ENCODE assay signal across 17 cellular contexts in the genomic region with DNA sequence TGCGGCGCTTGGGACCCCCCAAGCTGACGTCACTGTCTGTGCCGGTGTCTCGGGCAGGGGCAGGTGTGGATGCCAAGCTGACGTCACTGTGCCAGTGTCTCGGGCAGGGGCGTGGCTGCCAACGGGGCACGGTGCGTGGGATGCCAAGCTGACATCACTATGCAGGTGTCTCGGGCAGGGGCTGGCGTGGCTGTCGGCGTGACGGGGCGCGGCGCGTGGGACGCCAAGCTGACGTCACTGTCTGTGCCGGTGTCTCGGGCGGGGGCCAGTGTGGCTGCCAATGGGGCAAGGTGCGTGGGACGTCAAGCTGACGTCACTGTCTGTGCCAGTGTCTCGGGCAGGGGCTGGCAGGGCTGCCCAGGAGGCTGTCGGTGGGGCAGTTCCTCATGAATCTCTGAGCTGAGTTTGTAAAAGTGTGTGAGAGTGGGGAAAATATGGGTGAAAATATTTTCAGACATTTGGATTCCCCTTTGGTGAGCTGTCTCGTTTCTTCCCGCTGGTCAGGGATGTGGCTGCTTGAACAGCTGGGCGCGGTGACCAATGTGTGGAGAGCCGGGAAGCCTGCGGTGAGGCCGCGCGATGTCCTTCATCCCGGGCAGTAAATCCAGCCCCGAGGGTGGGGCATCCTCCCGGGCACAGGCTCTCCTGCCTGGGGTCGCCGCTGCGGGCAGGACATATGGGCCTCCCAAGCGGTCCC.
"Had no signal": no experiment of that assay in that cellular context is flagged by ENCODE, and none has a peak within 500 bp of the region (broad histone marks: within the 10 kb centered on the region; RNA-seq: fewer than 3 reads in every experiment).

No MANE protein-coding gene starts in this region.

- H2AFZ ChIP-seq: parathyroid adenoma had no signal

- DNase-seq: activated CD4-positive, alpha-beta T cell treated with anti-CD3 and anti-CD28 coated beads, Interleukin-2, amount 50 U/mL, for 48 hours; activated naive CD4-positive, alpha-beta T cell treated with anti-CD3 and anti-CD28 coated beads, Interleukin-2, amount 10 ng/mL, durations not matched to agents 7 days and 5 days; activated T-cell treated with anti-CD3 and anti-CD28 coated beads, Interleukin-2, amount 50 U/mL, for 24 hours; dermis blood vessel endothelial cell; effector memory CD8-positive, alpha-beta T cell; hippocampal formation; kidney; stimulated activated CD4-positive, alpha-beta T cell treated with anti-CD3 and anti-CD28 coated beads, Interleukin-15, amount 100 ng/mL, for 24 hours; stimulated activated CD4-positive, alpha-beta T cell treated with anti-CD3 and anti-CD28 coated beads, Interleukin-4, amount 100 ng/mL, for 1 hour; stimulated activated naive CD4-positive, alpha-beta T cell; T-helper 17 cell; tibial artery; WERI-Rb-1 had no signal

- H3K4me1 ChIP-seq: ascending aorta, left lung, parathyroid adenoma had no signal

- H3K27me3 ChIP-seq: ascending aorta, left lung had no signal

- H3K9me3 ChIP-seq: ascending aorta, left lung, tibial artery had no signal

- H3K27ac ChIP-seq: ascending aorta, epithelial cell of prostate, left lung, parathyroid adenoma, tibial artery, WERI-Rb-1 had no signal

- H3K36me3 ChIP-seq: ascending aorta, left lung, tibial artery, WERI-Rb-1 had no signal

- ATAC-seq: effector memory CD8-positive, alpha-beta T cell; left lung; T-helper 17 cell had no signal

- H3K4me3 ChIP-seq: ascending aorta, left lung, tibial artery had no signal

- H3K9ac ChIP-seq: parathyroid adenoma had no signal
